Comparison of ENCODE assay signal across 12 cellular contexts in the genomic region with DNA sequence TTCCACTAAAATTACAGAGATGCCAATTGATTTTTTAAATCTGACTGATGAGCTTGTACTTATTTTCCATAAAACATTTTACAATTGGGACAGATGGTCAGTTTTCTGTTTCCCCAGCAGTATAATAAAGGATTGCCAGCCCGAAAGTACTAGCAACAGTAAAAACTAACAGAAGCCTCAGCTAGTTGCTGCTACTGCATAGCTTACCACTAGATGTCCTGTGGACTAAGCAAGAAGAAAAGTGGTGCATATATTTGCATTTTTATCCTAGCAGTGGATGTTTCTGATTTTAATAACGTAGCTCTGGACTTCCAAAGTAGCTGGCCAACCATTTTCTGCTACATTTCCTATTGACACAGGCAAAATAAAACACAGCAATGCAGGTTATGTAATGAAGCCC.
DNase-seq lines count a peak whose midpoint lies in the region; ATAC-seq, FAIRE-seq and TF ChIP-seq lines count a peak whose summit lies in the region.
"Had no signal": no experiment of that assay in that cellular context is flagged by ENCODE, and none has a peak within 500 bp of the region (broad histone marks: within the 10 kb centered on the region; RNA-seq: fewer than 3 reads in every experiment).

No MANE protein-coding gene starts in this region.

- CTCF ChIA-PET in HEK293T (lab: Yijun Ruan, JAX) = interaction anchor here (0.7 to 1.5 kb wide), 3 partner anchors 17 to 357 kb away, joined by 3 read pairs; no protein-coding TSS in a partner anchor

- no peaks in the 10 kb centered on the region for H3K36me3 Mint-ChIP-seq in activated T-cell treated with anti-CD3 and anti-CD28 coated beads, Interleukin-2, amount 50 U/mL, for 24 hours (ENCODE audit: low read depth)
- H3K36me3 Mint-ChIP-seq: CD8-positive, alpha-beta memory T cell had no signal

- no peak overlapping the region for H3K27ac Mint-ChIP-seq in activated T-cell treated with anti-CD3 and anti-CD28 coated beads, Interleukin-2, amount 50 U/mL, for 24 hours
- H3K27ac Mint-ChIP-seq: CD8-positive, alpha-beta memory T cell had no signal

- H3K4me3 Mint-ChIP-seq in activated T-cell treated with anti-CD3 and anti-CD28 coated beads, Interleukin-2, amount 50 U/mL, for 24 hours = no peak overlapping the region
- H3K4me3 Mint-ChIP-seq: CD8-positive, alpha-beta memory T cell had no signal

- no peaks in the 10 kb centered on the region for H3K4me1 Mint-ChIP-seq in activated T-cell treated with anti-CD3 and anti-CD28 coated beads, Interleukin-2, amount 50 U/mL, for 24 hours (ENCODE audit: low read depth)
- H3K4me1 Mint-ChIP-seq: CD8-positive, alpha-beta memory T cell had no signal

- no peak for ATAC-seq in GM21526 (IDR thresholded peaks at IDR 0.05; ENCODE audit: low FRiP score, unreplicated experiment)
- ATAC-seq in HG02981 (IDR thresholded peaks at IDR 0.05; ENCODE audit: unreplicated experiment) = no peak
- no peak for ATAC-seq in HG03432 (IDR thresholded peaks at IDR 0.05; ENCODE audit: unreplicated experiment)

- POLR2A ChIA-PET in HEK293T (lab: Yijun Ruan, JAX) = no interaction called here

- peak; percentile 80 for FAIRE-seq in islet of Langerhans (lab: Jason Lieb, UNC)

- H3K9me3 Mint-ChIP-seq in activated T-cell treated with anti-CD3 and anti-CD28 coated beads, Interleukin-2, amount 50 U/mL, for 24 hours = no peaks in the 10 kb centered on the region
- H3K9me3 Mint-ChIP-seq: CD8-positive, alpha-beta memory T cell had no signal

- DNase-seq in Ammon's horn (ENCODE audit: low spot score) (peak; percentile 40), HEK293T (ENCODE audit: extremely low spot score) (peak; percentile 23), SW480 (ENCODE audit: low spot score) (peak; percentile 7)
- no peak for DNase-seq in activated T-cell treated with anti-CD3 and anti-CD28 coated beads, Interleukin-2, amount 50 U/mL, for 24 hours
- DNase-seq: activated CD4-positive, CD25-positive, alpha-beta regulatory T cell treated with anti-CD3 and anti-CD28 coated beads, Interleukin-2, amount 50 U/mL, for 72 hours; activated gamma-delta T cell treated with Interleukin-2 at 50 U/mL for 16 hours; CD8-positive, alpha-beta memory T cell; NCI-H1092 had no signal

- H3K27me3 Mint-ChIP-seq in activated T-cell treated with anti-CD3 and anti-CD28 coated beads, Interleukin-2, amount 50 U/mL, for 24 hours = peaks cover 2% of the 10 kb centered on the region

TF ChIP-seq in HEK293T, 16 proteins besides CTCF, POLR2A, EP300 and RAD21:
- TF ChIP-seq ARNT (IDR thresholded peaks at IDR 0.05) (no peak), NFRKB (IDR thresholded peaks at IDR 0.05) (no peak)
TF ChIP-seq in HEK293T: peak in this region for 0.
